ENCODE assay signal across 2 cellular contexts in the genomic region with DNA sequence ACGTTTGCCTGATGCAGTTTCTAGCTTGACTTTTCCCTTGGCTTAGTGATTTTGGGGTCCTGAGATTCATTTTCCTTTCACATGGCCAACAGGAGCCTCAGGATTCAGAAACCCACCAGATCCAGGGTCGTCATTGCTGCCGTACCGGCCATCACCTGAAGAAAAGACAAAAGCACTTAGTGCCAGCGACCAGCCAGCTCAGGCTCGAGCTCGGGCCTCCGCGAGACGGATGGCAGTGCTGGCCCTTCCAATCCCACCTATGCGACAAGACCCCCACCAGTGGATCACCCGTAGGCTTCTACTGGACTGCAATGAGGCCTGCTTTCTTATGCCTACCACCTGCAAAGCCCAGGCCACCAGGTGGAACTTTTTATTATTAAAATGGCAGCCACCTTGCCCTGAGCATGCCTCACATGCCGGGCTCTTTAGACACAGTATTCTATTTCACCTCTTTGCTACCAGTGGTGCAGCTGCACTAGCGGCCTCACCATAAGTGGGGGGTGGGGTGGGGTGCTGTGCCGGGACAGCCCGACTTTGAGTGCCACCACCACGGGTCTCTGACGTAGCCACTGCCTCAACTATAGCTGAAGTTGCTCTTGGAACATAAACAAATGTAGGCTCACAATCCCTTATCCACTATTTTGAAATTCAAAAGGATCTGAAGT.
TF ChIP-seq lines count a peak whose summit lies in the region.

No MANE protein-coding gene starts in this region.

TF ChIP-seq in GM23338, 12 proteins besides CTCF, POLR2A, EP300 and RAD21 (continues in another document):
- TF ChIP-seq JUNB (IDR thresholded peaks at IDR 0.05; ENCODE audit: unreplicated experiment): no peak
- TF ChIP-seq, protein P1, sequence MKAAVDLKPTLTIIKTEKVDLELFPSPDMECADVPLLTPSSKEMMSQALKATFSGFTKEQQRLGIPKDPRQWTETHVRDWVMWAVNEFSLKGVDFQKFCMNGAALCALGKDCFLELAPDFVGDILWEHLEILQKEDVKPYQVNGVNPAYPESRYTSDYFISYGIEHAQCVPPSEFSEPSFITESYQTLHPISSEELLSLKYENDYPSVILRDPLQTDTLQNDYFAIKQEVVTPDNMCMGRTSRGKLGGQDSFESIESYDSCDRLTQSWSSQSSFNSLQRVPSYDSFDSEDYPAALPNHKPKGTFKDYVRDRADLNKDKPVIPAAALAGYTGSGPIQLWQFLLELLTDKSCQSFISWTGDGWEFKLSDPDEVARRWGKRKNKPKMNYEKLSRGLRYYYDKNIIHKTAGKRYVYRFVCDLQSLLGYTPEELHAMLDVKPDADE (IDR thresholded peaks at IDR 0.05): no peak
- TF ChIP-seq, protein P2, sequence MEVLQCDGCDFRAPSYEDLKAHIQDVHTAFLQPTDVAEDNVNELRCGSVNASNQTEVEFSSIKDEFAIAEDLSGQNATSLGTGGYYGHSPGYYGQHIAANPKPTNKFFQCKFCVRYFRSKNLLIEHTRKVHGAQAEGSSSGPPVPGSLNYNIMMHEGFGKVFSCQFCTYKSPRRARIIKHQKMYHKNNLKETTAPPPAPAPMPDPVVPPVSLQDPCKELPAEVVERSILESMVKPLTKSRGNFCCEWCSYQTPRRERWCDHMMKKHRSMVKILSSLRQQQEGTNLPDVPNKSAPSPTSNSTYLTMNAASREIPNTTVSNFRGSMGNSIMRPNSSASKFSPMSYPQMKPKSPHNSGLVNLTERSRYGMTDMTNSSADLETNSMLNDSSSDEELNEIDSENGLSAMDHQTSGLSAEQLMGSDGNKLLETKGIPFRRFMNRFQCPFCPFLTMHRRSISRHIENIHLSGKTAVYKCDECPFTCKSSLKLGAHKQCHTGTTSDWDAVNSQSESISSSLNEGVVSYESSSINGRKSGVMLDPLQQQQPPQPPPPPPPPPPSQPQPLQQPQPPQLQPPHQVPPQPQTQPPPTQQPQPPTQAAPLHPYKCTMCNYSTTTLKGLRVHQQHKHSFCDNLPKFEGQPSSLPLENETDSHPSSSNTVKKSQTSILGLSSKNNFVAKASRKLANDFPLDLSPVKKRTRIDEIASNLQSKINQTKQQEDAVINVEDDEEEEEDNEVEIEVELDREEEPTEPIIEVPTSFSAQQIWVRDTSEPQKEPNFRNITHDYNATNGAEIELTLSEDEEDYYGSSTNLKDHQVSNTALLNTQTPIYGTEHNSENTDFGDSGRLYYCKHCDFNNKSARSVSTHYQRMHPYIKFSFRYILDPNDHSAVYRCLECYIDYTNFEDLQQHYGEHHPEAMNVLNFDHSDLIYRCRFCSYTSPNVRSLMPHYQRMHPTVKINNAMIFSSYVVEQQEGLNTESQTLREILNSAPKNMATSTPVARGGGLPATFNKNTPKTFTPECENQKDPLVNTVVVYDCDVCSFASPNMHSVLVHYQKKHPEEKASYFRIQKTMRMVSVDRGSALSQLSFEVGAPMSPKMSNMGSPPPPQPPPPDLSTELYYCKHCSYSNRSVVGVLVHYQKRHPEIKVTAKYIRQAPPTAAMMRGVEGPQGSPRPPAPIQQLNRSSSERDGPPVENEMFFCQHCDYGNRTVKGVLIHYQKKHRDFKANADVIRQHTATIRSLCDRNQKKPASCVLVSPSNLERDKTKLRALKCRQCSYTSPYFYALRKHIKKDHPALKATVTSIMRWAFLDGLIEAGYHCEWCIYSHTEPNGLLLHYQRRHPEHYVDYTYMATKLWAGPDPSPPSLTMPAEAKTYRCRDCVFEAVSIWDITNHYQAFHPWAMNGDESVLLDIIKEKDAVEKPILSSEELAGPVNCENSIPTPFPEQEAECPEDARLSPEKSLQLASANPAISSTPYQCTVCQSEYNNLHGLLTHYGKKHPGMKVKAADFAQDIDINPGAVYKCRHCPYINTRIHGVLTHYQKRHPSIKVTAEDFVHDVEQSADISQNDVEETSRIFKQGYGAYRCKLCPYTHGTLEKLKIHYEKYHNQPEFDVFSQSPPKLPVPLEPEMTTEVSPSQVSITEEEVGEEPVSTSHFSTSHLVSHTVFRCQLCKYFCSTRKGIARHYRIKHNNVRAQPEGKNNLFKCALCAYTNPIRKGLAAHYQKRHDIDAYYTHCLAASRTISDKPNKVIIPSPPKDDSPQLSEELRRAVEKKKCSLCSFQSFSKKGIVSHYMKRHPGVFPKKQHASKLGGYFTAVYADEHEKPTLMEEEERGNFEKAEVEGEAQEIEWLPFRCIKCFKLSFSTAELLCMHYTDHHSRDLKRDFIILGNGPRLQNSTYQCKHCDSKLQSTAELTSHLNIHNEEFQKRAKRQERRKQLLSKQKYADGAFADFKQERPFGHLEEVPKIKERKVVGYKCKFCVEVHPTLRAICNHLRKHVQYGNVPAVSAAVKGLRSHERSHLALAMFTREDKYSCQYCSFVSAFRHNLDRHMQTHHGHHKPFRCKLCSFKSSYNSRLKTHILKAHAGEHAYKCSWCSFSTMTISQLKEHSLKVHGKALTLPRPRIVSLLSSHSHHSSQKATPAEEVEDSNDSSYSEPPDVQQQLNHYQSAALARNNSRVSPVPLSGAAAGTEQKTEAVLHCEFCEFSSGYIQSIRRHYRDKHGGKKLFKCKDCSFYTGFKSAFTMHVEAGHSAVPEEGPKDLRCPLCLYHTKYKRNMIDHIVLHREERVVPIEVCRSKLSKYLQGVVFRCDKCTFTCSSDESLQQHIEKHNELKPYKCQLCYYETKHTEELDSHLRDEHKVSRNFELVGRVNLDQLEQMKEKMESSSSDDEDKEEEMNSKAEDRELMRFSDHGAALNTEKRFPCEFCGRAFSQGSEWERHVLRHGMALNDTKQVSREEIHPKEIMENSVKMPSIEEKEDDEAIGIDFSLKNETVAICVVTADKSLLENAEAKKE (CRISPR knock-in tag; IDR thresholded peaks at IDR 0.05): no peak
- no peak for TF ChIP-seq EZH2phosphoT487 (IDR thresholded peaks at IDR 0.05; ENCODE audit: unreplicated experiment)
- no peak for TF ChIP-seq NANOG (IDR thresholded peaks at IDR 0.05; ENCODE audit: borderline replicate concordance)
- no peak for TF ChIP-seq STAT1 (IDR thresholded peaks at IDR 0.05; ENCODE audit: unreplicated experiment)
- TF ChIP-seq POLR2AphosphoS5 (IDR thresholded peaks at IDR 0.05; ENCODE audit: low read depth): no peak
- no peak for TF ChIP-seq ZNF114 (CRISPR knock-in tag; IDR thresholded peaks at IDR 0.05)
- no peak for TF ChIP-seq CREB1 (CRISPR knock-in tag; IDR thresholded peaks at IDR 0.05; ENCODE audit: low read depth)

TF ChIP-seq in WTC11, 78 proteins besides CTCF, POLR2A, EP300 and RAD21 (continues in another document):
- TF ChIP-seq, protein P3, sequence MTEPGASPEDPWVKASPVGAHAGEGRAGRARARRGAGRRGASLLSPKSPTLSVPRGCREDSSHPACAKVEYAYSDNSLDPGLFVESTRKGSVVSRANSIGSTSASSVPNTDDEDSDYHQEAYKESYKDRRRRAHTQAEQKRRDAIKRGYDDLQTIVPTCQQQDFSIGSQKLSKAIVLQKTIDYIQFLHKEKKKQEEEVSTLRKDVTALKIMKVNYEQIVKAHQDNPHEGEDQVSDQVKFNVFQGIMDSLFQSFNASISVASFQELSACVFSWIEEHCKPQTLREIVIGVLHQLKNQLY (CRISPR knock-in tag; IDR thresholded peaks at IDR 0.05): no peak
- TF ChIP-seq TEAD1 (CRISPR knock-in tag; IDR thresholded peaks at IDR 0.05) (no peak), OVOL2 (CRISPR knock-in tag; IDR thresholded peaks at IDR 0.05; ENCODE audit: borderline replicate concordance) (no peak), NFYB (CRISPR knock-in tag; conservative IDR thresholded peaks at IDR 0.05; ENCODE audit: low read depth) (no peak), ZNF138 (CRISPR knock-in tag; conservative IDR thresholded peaks at IDR 0.05) (no peak), ZNF416 (CRISPR knock-in tag; IDR thresholded peaks at IDR 0.05) (no peak), TP53 (CRISPR knock-in tag; IDR thresholded peaks at IDR 0.05) (no peak), GRHL2 (CRISPR knock-in tag; IDR thresholded peaks at IDR 0.05; ENCODE audit: insufficient replicate concordance, severe bottlenecking) (no peak), CBFB (CRISPR knock-in tag; IDR thresholded peaks at IDR 0.05; ENCODE audit: low read depth) (no peak), NR2C2 (CRISPR knock-in tag; IDR thresholded peaks at IDR 0.05) (no peak), TEAD4 (CRISPR knock-in tag; IDR thresholded peaks at IDR 0.05) (no peak), GTF2I (CRISPR knock-in tag; conservative IDR thresholded peaks at IDR 0.05) (no peak)
- TF ChIP-seq, protein P4, sequence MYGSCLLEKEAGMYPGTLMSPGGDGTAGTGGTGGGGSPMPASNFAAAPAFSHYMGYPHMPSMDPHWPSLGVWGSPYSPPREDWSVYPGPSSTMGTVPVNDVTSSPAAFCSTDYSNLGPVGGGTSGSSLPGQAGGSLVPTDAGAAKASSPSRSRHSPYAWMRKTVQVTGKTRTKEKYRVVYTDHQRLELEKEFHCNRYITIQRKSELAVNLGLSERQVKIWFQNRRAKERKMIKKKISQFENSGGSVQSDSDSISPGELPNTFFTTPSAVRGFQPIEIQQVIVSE (CRISPR knock-in tag; IDR thresholded peaks at IDR 0.05; ENCODE audit: borderline replicate concordance): no peak
- TF ChIP-seq, protein P5, sequence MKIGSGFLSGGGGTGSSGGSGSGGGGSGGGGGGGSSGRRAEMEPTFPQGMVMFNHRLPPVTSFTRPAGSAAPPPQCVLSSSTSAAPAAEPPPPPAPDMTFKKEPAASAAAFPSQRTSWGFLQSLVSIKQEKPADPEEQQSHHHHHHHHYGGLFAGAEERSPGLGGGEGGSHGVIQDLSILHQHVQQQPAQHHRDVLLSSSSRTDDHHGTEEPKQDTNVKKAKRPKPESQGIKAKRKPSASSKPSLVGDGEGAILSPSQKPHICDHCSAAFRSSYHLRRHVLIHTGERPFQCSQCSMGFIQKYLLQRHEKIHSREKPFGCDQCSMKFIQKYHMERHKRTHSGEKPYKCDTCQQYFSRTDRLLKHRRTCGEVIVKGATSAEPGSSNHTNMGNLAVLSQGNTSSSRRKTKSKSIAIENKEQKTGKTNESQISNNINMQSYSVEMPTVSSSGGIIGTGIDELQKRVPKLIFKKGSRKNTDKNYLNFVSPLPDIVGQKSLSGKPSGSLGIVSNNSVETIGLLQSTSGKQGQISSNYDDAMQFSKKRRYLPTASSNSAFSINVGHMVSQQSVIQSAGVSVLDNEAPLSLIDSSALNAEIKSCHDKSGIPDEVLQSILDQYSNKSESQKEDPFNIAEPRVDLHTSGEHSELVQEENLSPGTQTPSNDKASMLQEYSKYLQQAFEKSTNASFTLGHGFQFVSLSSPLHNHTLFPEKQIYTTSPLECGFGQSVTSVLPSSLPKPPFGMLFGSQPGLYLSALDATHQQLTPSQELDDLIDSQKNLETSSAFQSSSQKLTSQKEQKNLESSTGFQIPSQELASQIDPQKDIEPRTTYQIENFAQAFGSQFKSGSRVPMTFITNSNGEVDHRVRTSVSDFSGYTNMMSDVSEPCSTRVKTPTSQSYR (CRISPR knock-in tag; IDR thresholded peaks at IDR 0.05): no peak
- TF ChIP-seq, protein P6, sequence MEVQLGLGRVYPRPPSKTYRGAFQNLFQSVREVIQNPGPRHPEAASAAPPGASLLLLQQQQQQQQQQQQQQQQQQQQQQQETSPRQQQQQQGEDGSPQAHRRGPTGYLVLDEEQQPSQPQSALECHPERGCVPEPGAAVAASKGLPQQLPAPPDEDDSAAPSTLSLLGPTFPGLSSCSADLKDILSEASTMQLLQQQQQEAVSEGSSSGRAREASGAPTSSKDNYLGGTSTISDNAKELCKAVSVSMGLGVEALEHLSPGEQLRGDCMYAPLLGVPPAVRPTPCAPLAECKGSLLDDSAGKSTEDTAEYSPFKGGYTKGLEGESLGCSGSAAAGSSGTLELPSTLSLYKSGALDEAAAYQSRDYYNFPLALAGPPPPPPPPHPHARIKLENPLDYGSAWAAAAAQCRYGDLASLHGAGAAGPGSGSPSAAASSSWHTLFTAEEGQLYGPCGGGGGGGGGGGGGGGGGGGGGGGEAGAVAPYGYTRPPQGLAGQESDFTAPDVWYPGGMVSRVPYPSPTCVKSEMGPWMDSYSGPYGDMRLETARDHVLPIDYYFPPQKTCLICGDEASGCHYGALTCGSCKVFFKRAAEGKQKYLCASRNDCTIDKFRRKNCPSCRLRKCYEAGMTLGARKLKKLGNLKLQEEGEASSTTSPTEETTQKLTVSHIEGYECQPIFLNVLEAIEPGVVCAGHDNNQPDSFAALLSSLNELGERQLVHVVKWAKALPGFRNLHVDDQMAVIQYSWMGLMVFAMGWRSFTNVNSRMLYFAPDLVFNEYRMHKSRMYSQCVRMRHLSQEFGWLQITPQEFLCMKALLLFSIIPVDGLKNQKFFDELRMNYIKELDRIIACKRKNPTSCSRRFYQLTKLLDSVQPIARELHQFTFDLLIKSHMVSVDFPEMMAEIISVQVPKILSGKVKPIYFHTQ (CRISPR knock-in tag; IDR thresholded peaks at IDR 0.05): no peak
- TF ChIP-seq, protein P7, sequence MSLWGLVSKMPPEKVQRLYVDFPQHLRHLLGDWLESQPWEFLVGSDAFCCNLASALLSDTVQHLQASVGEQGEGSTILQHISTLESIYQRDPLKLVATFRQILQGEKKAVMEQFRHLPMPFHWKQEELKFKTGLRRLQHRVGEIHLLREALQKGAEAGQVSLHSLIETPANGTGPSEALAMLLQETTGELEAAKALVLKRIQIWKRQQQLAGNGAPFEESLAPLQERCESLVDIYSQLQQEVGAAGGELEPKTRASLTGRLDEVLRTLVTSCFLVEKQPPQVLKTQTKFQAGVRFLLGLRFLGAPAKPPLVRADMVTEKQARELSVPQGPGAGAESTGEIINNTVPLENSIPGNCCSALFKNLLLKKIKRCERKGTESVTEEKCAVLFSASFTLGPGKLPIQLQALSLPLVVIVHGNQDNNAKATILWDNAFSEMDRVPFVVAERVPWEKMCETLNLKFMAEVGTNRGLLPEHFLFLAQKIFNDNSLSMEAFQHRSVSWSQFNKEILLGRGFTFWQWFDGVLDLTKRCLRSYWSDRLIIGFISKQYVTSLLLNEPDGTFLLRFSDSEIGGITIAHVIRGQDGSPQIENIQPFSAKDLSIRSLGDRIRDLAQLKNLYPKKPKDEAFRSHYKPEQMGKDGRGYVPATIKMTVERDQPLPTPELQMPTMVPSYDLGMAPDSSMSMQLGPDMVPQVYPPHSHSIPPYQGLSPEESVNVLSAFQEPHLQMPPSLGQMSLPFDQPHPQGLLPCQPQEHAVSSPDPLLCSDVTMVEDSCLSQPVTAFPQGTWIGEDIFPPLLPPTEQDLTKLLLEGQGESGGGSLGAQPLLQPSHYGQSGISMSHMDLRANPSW (CRISPR knock-in tag; conservative IDR thresholded peaks at IDR 0.05; ENCODE audit: low read depth): no peak
- TF ChIP-seq, protein P8, sequence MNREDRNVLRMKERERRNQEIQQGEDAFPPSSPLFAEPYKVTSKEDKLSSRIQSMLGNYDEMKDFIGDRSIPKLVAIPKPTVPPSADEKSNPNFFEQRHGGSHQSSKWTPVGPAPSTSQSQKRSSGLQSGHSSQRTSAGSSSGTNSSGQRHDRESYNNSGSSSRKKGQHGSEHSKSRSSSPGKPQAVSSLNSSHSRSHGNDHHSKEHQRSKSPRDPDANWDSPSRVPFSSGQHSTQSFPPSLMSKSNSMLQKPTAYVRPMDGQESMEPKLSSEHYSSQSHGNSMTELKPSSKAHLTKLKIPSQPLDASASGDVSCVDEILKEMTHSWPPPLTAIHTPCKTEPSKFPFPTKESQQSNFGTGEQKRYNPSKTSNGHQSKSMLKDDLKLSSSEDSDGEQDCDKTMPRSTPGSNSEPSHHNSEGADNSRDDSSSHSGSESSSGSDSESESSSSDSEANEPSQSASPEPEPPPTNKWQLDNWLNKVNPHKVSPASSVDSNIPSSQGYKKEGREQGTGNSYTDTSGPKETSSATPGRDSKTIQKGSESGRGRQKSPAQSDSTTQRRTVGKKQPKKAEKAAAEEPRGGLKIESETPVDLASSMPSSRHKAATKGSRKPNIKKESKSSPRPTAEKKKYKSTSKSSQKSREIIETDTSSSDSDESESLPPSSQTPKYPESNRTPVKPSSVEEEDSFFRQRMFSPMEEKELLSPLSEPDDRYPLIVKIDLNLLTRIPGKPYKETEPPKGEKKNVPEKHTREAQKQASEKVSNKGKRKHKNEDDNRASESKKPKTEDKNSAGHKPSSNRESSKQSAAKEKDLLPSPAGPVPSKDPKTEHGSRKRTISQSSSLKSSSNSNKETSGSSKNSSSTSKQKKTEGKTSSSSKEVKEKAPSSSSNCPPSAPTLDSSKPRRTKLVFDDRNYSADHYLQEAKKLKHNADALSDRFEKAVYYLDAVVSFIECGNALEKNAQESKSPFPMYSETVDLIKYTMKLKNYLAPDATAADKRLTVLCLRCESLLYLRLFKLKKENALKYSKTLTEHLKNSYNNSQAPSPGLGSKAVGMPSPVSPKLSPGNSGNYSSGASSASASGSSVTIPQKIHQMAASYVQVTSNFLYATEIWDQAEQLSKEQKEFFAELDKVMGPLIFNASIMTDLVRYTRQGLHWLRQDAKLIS (CRISPR knock-in tag; IDR thresholded peaks at IDR 0.05; ENCODE audit: borderline replicate concordance): no peak
